In genomic region chr4:70863099-70863790, GRCh38 we compare ENCODE assay signal across 8 cellular contexts. TPM values are rescaled to one million over a fixed set of nuclear protein-coding genes. Genes with fewer than 3 reads are reported as not detected.
DNase-seq lines count a peak whose midpoint lies in the region; TF ChIP-seq lines count a peak whose summit lies in the region.

No MANE protein-coding gene starts in this region.

- peak; percentile 16 for DNase-seq in stimulated activated CD4-positive, alpha-beta T cell treated with anti-CD3 and anti-CD28 coated beads, Interleukin-1b, Interleukin-23, amount 100 ng/mL, for 48 hours
- no peak for DNase-seq in stimulated activated CD4-positive, alpha-beta T cell treated with anti-CD3 and anti-CD28 coated beads, Interleukin-15, amount 100 ng/mL, for 24 hours
- peak; percentile 42 for DNase-seq in H4 (ENCODE audit: low spot score)
- peak; percentile 8 for DNase-seq in Jurkat, Clone E6-1 (ENCODE audit: low read depth, low spot score)
- DNase-seq in SW 1271 (lab: John Stamatoyannopoulos, UW), result no peak
- no peak for DNase-seq in hepatic stellate cell (ENCODE audit: low spot score)
- DNase-seq in medulla oblongata (ENCODE audit: extremely low spot score), result no peak
- DNase-seq in smooth muscle cell (lab: John Stamatoyannopoulos, UW; ENCODE audit: unreplicated experiment), result no peak

- no peak overlapping the region for H3K9ac ChIP-seq in smooth muscle cell (ENCODE audit: low read depth)

- H3K9me3 ChIP-seq in smooth muscle cell (replicated peaks; ENCODE audit: low read depth), result no peaks in the 10 kb centered on the region

- H3K4me3 ChIP-seq in Jurkat, Clone E6-1 (ENCODE audit: low read length), result no peak overlapping the region
- H3K4me3 ChIP-seq in smooth muscle cell, result no peak overlapping the region

- H4K20me1 ChIP-seq in smooth muscle cell (ENCODE audit: low read depth), result no peaks in the 10 kb centered on the region

- no peak for TF ChIP-seq CTCF in smooth muscle cell (IDR thresholded peaks at IDR 0.05; ENCODE audit: borderline replicate concordance, insufficient read depth, poor library complexity, severe bottlenecking)

- no peak overlapping the region for H2AFZ ChIP-seq in smooth muscle cell (ENCODE audit: low read depth)

- no peaks in the 10 kb centered on the region for H3K36me3 ChIP-seq in smooth muscle cell (ENCODE audit: low read depth)

- no peak overlapping the region for H3K27ac ChIP-seq in smooth muscle cell (ENCODE audit: low read depth)

- no peaks in the 10 kb centered on the region for H3F3A ChIP-seq in smooth muscle cell (ENCODE audit: low read depth)

- no peak overlapping the region for H3K4me2 ChIP-seq in smooth muscle cell

- no peaks in the 10 kb centered on the region for H3K79me2 ChIP-seq in smooth muscle cell (ENCODE audit: low read depth)

- no peaks in the 10 kb centered on the region for H3K27me3 ChIP-seq in smooth muscle cell (ENCODE audit: low read depth)

- H3K4me1 ChIP-seq in smooth muscle cell (ENCODE audit: low read depth), result no peaks in the 10 kb centered on the region

- 71% methylated on average over 6 of the region's 6 CpGs for WGBS in smooth muscle cell (ENCODE audit: low lambda C conversion rate)

RNA-seq across cellular contexts. Expression of gene GRSF1, which starts 23.6 kb away (rescaled TPM):
- 53.6 and 74.1 TPM in 2 replicates for total RNA-seq in H4 (2014; rRNA removed; shearing (Covaris generic))
- 135 TPM for polyA plus RNA-seq in Jurkat, Clone E6-1 (2012; ENCODE audit: insufficient read depth, insufficient read length)
- total RNA-seq in smooth muscle cell, result 109 and 120 TPM in 2 replicates
- polyA plus RNA-seq in smooth muscle cell, result 105 and 117 TPM in 2 replicates

RNA-seq across cellular contexts. Expression of gene MOB1B, which starts 38.9 kb away (rescaled TPM):
- total RNA-seq in H4 (2014; rRNA removed; shearing (Covaris generic)), result 5.9 and 6.0 TPM in 2 replicates
- polyA plus RNA-seq in Jurkat, Clone E6-1 (2012; ENCODE audit: insufficient read depth, insufficient read length), result 12.5 TPM
- total RNA-seq in smooth muscle cell, result 18.3 and 23.7 TPM in 2 replicates
- 3.4 and 4.4 TPM in 2 replicates for polyA plus RNA-seq in smooth muscle cell

Comparison
In these comparisons a context has a peak if more than half of its experiments do, and no peak if none do; other contexts are left out.
1. DNase-seq: peak in stimulated activated CD4-positive, alpha-beta T cell treated with anti-CD3 and anti-CD28 coated beads, Interleukin-1b, Interleukin-23, amount 100 ng/mL, for 48 hours (single experiment), H4 (single experiment) and Jurkat, Clone E6-1 (single experiment); none in stimulated activated CD4-positive, alpha-beta T cell treated with anti-CD3 and anti-CD28 coated beads, Interleukin-15, amount 100 ng/mL, for 24 hours (single experiment), SW 1271 (0 of 2), hepatic stellate cell (single experiment), medulla oblongata (single experiment) and smooth muscle cell (single experiment).